ENCODE assay signal across 2 cellular contexts in genomic region chr2:195486520-195486919, GRCh38.
TF ChIP-seq lines count a peak whose summit lies in the region.

No MANE protein-coding gene starts in this region.

TF ChIP-seq in A549, 52 proteins besides CTCF, POLR2A, EP300 and RAD21 (continued from another document):
- TF ChIP-seq, protein P1, sequence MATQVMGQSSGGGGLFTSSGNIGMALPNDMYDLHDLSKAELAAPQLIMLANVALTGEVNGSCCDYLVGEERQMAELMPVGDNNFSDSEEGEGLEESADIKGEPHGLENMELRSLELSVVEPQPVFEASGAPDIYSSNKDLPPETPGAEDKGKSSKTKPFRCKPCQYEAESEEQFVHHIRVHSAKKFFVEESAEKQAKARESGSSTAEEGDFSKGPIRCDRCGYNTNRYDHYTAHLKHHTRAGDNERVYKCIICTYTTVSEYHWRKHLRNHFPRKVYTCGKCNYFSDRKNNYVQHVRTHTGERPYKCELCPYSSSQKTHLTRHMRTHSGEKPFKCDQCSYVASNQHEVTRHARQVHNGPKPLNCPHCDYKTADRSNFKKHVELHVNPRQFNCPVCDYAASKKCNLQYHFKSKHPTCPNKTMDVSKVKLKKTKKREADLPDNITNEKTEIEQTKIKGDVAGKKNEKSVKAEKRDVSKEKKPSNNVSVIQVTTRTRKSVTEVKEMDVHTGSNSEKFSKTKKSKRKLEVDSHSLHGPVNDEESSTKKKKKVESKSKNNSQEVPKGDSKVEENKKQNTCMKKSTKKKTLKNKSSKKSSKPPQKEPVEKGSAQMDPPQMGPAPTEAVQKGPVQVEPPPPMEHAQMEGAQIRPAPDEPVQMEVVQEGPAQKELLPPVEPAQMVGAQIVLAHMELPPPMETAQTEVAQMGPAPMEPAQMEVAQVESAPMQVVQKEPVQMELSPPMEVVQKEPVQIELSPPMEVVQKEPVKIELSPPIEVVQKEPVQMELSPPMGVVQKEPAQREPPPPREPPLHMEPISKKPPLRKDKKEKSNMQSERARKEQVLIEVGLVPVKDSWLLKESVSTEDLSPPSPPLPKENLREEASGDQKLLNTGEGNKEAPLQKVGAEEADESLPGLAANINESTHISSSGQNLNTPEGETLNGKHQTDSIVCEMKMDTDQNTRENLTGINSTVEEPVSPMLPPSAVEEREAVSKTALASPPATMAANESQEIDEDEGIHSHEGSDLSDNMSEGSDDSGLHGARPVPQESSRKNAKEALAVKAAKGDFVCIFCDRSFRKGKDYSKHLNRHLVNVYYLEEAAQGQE (IDR thresholded peaks at IDR 0.05): no peak
- no peak for TF ChIP-seq FOSL2 (IDR thresholded peaks at IDR 0.05)
- no peak for TF ChIP-seq FOSL2 (CRISPR knock-in tag; IDR thresholded peaks at IDR 0.05)
- no peak for TF ChIP-seq HOXB13 (CRISPR knock-in tag; IDR thresholded peaks at IDR 0.05; ENCODE audit: low read depth)
- TF ChIP-seq HEYL (CRISPR knock-in tag; IDR thresholded peaks at IDR 0.05): no peak
- no peak for TF ChIP-seq RNF2 (IDR thresholded peaks at IDR 0.05; ENCODE audit: borderline replicate concordance, low read depth)
- TF ChIP-seq, protein P2, sequence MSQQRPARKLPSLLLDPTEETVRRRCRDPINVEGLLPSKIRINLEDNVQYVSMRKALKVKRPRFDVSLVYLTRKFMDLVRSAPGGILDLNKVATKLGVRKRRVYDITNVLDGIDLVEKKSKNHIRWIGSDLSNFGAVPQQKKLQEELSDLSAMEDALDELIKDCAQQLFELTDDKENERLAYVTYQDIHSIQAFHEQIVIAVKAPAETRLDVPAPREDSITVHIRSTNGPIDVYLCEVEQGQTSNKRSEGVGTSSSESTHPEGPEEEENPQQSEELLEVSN (IDR thresholded peaks at IDR 0.05; ENCODE audit: borderline replicate concordance, low read depth): no peak
- no peak for TF ChIP-seq EHF (CRISPR knock-in tag; IDR thresholded peaks at IDR 0.05)
- TF ChIP-seq CHD2 (IDR thresholded peaks at IDR 0.05; ENCODE audit: low read length, partially characterized antibody): no peak
- no peak for TF ChIP-seq RARB (CRISPR knock-in tag; IDR thresholded peaks at IDR 0.05)
- TF ChIP-seq, protein P3, sequence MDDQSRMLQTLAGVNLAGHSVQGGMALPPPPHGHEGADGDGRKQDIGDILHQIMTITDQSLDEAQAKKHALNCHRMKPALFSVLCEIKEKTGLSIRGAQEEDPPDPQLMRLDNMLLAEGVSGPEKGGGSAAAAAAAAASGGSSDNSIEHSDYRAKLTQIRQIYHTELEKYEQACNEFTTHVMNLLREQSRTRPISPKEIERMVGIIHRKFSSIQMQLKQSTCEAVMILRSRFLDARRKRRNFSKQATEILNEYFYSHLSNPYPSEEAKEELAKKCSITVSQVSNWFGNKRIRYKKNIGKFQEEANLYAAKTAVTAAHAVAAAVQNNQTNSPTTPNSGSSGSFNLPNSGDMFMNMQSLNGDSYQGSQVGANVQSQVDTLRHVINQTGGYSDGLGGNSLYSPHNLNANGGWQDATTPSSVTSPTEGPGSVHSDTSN (IDR thresholded peaks at IDR 0.05): no peak

TF ChIP-seq in GM23338, 12 proteins besides CTCF, POLR2A, EP300 and RAD21:
- TF ChIP-seq, protein P1 (IDR thresholded peaks at IDR 0.05; ENCODE audit: unreplicated experiment): no peak
- no peak for TF ChIP-seq ETS1 (IDR thresholded peaks at IDR 0.05)
- no peak for TF ChIP-seq JUNB (IDR thresholded peaks at IDR 0.05; ENCODE audit: unreplicated experiment)
- no peak for TF ChIP-seq POLR2AphosphoS5 (IDR thresholded peaks at IDR 0.05; ENCODE audit: low read depth)
- no peak for TF ChIP-seq STAT1 (IDR thresholded peaks at IDR 0.05; ENCODE audit: unreplicated experiment)
- no peak for TF ChIP-seq EZH2 (IDR thresholded peaks at IDR 0.05; ENCODE audit: low read depth, unreplicated experiment)
- no peak for TF ChIP-seq CREB1 (CRISPR knock-in tag; IDR thresholded peaks at IDR 0.05; ENCODE audit: low read depth)
- no peak for TF ChIP-seq EZH2phosphoT487 (IDR thresholded peaks at IDR 0.05; ENCODE audit: unreplicated experiment)
- TF ChIP-seq NANOG (IDR thresholded peaks at IDR 0.05; ENCODE audit: borderline replicate concordance): no peak
- TF ChIP-seq ZNF114 (CRISPR knock-in tag; IDR thresholded peaks at IDR 0.05): no peak
- no peak for TF ChIP-seq ZNF462 (CRISPR knock-in tag; IDR thresholded peaks at IDR 0.05)
- TF ChIP-seq ZNF331 (CRISPR knock-in tag; IDR thresholded peaks at IDR 0.05; ENCODE audit: low read depth): no peak
